In the genomic region with DNA sequence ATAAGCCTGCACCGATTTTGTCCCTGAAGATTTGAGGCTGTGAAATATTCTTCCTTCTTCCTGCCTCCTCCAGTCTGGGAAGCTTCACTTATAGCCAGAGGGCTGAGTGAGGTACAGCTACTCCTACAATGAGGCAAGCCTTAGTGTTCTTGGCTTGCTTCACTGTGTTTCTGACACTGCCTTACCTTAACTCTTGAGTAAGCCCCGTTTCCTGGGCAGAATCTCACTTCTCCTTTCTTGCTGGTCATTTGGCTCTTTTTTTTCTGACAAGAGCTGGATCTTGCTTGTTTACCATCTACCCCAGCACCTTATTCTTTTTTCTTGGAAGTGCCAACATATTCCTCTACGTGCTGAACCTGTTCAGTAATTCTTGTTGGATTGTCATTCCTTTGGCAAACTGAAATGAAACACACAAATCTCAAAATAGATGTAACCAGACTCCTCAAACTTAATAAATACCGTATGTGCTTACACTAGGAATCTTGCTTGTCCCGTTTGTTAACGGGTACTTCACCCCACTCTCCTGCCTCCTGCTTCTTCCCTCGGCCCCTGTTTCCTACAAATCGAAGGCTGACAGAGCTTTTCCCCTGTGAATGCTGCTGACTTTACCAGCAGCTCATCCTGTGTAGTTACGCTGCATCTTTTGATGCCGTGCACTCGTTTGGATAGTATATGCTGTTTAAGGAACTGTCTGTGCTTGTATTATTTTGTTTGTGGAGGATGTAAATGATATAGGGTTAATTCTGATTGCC, we compare ENCODE assay signal across 1 cellular context.
TF ChIP-seq lines count a peak whose summit lies in the region.

No MANE protein-coding gene starts in this region.

TF ChIP-seq in H1, 55 proteins besides CTCF, POLR2A, EP300 and RAD21 (continued from another document):
- TF ChIP-seq, protein P1, sequence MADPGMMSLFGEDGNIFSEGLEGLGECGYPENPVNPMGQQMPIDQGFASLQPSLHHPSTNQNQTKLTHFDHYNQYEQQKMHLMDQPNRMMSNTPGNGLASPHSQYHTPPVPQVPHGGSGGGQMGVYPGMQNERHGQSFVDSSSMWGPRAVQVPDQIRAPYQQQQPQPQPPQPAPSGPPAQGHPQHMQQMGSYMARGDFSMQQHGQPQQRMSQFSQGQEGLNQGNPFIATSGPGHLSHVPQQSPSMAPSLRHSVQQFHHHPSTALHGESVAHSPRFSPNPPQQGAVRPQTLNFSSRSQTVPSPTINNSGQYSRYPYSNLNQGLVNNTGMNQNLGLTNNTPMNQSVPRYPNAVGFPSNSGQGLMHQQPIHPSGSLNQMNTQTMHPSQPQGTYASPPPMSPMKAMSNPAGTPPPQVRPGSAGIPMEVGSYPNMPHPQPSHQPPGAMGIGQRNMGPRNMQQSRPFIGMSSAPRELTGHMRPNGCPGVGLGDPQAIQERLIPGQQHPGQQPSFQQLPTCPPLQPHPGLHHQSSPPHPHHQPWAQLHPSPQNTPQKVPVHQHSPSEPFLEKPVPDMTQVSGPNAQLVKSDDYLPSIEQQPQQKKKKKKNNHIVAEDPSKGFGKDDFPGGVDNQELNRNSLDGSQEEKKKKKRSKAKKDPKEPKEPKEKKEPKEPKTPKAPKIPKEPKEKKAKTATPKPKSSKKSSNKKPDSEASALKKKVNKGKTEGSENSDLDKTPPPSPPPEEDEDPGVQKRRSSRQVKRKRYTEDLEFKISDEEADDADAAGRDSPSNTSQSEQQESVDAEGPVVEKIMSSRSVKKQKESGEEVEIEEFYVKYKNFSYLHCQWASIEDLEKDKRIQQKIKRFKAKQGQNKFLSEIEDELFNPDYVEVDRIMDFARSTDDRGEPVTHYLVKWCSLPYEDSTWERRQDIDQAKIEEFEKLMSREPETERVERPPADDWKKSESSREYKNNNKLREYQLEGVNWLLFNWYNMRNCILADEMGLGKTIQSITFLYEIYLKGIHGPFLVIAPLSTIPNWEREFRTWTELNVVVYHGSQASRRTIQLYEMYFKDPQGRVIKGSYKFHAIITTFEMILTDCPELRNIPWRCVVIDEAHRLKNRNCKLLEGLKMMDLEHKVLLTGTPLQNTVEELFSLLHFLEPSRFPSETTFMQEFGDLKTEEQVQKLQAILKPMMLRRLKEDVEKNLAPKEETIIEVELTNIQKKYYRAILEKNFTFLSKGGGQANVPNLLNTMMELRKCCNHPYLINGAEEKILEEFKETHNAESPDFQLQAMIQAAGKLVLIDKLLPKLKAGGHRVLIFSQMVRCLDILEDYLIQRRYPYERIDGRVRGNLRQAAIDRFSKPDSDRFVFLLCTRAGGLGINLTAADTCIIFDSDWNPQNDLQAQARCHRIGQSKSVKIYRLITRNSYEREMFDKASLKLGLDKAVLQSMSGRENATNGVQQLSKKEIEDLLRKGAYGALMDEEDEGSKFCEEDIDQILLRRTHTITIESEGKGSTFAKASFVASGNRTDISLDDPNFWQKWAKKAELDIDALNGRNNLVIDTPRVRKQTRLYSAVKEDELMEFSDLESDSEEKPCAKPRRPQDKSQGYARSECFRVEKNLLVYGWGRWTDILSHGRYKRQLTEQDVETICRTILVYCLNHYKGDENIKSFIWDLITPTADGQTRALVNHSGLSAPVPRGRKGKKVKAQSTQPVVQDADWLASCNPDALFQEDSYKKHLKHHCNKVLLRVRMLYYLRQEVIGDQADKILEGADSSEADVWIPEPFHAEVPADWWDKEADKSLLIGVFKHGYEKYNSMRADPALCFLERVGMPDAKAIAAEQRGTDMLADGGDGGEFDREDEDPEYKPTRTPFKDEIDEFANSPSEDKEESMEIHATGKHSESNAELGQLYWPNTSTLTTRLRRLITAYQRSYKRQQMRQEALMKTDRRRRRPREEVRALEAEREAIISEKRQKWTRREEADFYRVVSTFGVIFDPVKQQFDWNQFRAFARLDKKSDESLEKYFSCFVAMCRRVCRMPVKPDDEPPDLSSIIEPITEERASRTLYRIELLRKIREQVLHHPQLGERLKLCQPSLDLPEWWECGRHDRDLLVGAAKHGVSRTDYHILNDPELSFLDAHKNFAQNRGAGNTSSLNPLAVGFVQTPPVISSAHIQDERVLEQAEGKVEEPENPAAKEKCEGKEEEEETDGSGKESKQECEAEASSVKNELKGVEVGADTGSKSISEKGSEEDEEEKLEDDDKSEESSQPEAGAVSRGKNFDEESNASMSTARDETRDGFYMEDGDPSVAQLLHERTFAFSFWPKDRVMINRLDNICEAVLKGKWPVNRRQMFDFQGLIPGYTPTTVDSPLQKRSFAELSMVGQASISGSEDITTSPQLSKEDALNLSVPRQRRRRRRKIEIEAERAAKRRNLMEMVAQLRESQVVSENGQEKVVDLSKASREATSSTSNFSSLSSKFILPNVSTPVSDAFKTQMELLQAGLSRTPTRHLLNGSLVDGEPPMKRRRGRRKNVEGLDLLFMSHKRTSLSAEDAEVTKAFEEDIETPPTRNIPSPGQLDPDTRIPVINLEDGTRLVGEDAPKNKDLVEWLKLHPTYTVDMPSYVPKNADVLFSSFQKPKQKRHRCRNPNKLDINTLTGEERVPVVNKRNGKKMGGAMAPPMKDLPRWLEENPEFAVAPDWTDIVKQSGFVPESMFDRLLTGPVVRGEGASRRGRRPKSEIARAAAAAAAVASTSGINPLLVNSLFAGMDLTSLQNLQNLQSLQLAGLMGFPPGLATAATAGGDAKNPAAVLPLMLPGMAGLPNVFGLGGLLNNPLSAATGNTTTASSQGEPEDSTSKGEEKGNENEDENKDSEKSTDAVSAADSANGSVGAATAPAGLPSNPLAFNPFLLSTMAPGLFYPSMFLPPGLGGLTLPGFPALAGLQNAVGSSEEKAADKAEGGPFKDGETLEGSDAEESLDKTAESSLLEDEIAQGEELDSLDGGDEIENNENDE (IDR thresholded peaks at IDR 0.05; ENCODE audit: insufficient replicate concordance, low read length) = no peak
- no peak for TF ChIP-seq HDAC2 (IDR thresholded peaks at IDR 0.05; ENCODE audit: borderline replicate concordance in 1 of 2, low read depth in 2 of 2, low read length in 2 of 2)
- no peak for TF ChIP-seq KDM1A (IDR thresholded peaks at IDR 0.05; ENCODE audit: borderline replicate concordance, low read length)
- TF ChIP-seq CBX5 (IDR thresholded peaks at IDR 0.05; ENCODE audit: low read depth, low read length) = no peak
- no peak for TF ChIP-seq BACH1 (IDR thresholded peaks at IDR 0.05; ENCODE audit: low read length)
- no peak for TF ChIP-seq GTF2F1 (IDR thresholded peaks at IDR 0.05; ENCODE audit: borderline replicate concordance, low read depth, low read length)
- TF ChIP-seq BCL11A (IDR thresholded peaks at IDR 0.05; ENCODE audit: low read depth in 2 of 2, low read length in 2 of 2) = no peak
- TF ChIP-seq TCF12 (IDR thresholded peaks at IDR 0.05; ENCODE audit: low read depth, low read length) = no peak
